ENCODE assay signal across 9 cellular contexts in genomic region chr6:160069050-160069454, GRCh38. TPM values are rescaled to one million over a fixed set of nuclear protein-coding genes. Genes with fewer than 3 reads are reported as not detected.
DNase-seq lines count a peak whose midpoint lies in the region; ATAC-seq, FAIRE-seq and TF ChIP-seq lines count a peak whose summit lies in the region.
"Had no signal": no experiment of that assay in that cellular context is flagged by ENCODE, and none has a peak within 500 bp of the region (broad histone marks: within the 10 kb centered on the region; RNA-seq: fewer than 3 reads in every experiment).

No MANE protein-coding gene starts in this region.

- no peaks in the 10 kb centered on the region for H3K27me3 ChIP-seq in OCI-LY3 (ENCODE audit: low read depth, low read length)
- H3K27me3 ChIP-seq in hepatocyte = no peaks in the 10 kb centered on the region

- TF ChIP-seq CTCF in OCI-LY3 (IDR thresholded peaks at IDR 0.05; ENCODE audit: low read depth, low read length) (no peak), hepatocyte (IDR thresholded peaks at IDR 0.05; ENCODE audit: poor library complexity) (no peak), kidney (IDR thresholded peaks at IDR 0.05; ENCODE audit: borderline replicate concordance, extremely low read depth, insufficient read depth) (no peak)

- WGBS in hepatocyte (ENCODE audit: low lambda C conversion rate, missing lambda C conversion rate) = 95% methylated on average over 9 of the region's 9 CpGs

- H3K4me1 Mint-ChIP-seq in stimulated activated effector memory CD8-positive, alpha-beta T cell treated with anti-CD3 and anti-CD28 coated beads, Interleukin-12 subunit alpha, Interleukin-12 subunit beta, amount 100 ng/mL, for 72 hours = peaks cover 55% of the 10 kb centered on the region

- H3K4me1 ChIP-seq in OCI-LY3 (ENCODE audit: low read length) (peaks cover 17% of the 10 kb centered on the region), hepatocyte (ENCODE audit: insufficient read depth) (no peaks in the 10 kb centered on the region), kidney (ENCODE audit: control insufficient read depth in 1 of 2, insufficient read depth in 1 of 2, low read depth in 1 of 2, low read length in 2 of 2) (no peaks in the 10 kb centered on the region)

- H4K20me1 ChIP-seq in OCI-LY3 (ENCODE audit: insufficient read depth, low read length) (peaks cover 24% of the 10 kb centered on the region), hepatocyte (ENCODE audit: insufficient read depth, poor library complexity, severe bottlenecking) (no peaks in the 10 kb centered on the region)

- H3K9ac ChIP-seq in OCI-LY3 (ENCODE audit: low read length) (no peak overlapping the region), kidney (ENCODE audit: low read length in 2 of 2) (no peak overlapping the region)

- intact Hi-C loops in kidney (cut with DNase I) = no loop called here

- H3K4me3 ChIP-seq in OCI-LY3 (ENCODE audit: low read length) (no peak overlapping the region; the same call in 1 of the 2 replicates), hepatocyte (no peak overlapping the region), kidney (ENCODE audit: low read length in 2 of 2) (no peak overlapping the region)
- H3K4me3 ChIP-seq: K562 had no signal

- H3K9me2 ChIP-seq in hepatocyte (replicated peaks; ENCODE audit: insufficient read depth) = no peaks in the 10 kb centered on the region

- no peaks in the 10 kb centered on the region for H3K9me3 ChIP-seq in OCI-LY3 (ENCODE audit: insufficient read depth, low read length)
- no peaks in the 10 kb centered on the region for H3K9me3 ChIP-seq in hepatocyte (ENCODE audit: low read depth)
- H3K9me3 ChIP-seq in kidney (ENCODE audit: control insufficient read depth in 1 of 2, low read length in 2 of 2) = no peaks in the 10 kb centered on the region

- peak; percentile 87 for ATAC-seq in HG02840 (IDR thresholded peaks at IDR 0.05; ENCODE audit: low FRiP score, unreplicated experiment)
- ATAC-seq in stimulated activated effector memory CD8-positive, alpha-beta T cell treated with anti-CD3 and anti-CD28 coated beads, Interleukin-12 subunit alpha, Interleukin-12 subunit beta, amount 100 ng/mL, for 72 hours = peak; percentile 61
- ATAC-seq: K562 had no signal

- peaks cover 100% of the 10 kb centered on the region for H3K36me3 Mint-ChIP-seq in stimulated activated effector memory CD8-positive, alpha-beta T cell treated with anti-CD3 and anti-CD28 coated beads, Interleukin-12 subunit alpha, Interleukin-12 subunit beta, amount 100 ng/mL, for 72 hours

- H2AFZ ChIP-seq in OCI-LY3 (ENCODE audit: low read depth, low read length) (no peak overlapping the region), hepatocyte (no peak overlapping the region)

- H3K4me2 ChIP-seq in OCI-LY3 (ENCODE audit: low read length) (peak overlapping the region; percentile 69), hepatocyte (no peak overlapping the region)

- H3K4me3 Mint-ChIP-seq in stimulated activated effector memory CD8-positive, alpha-beta T cell treated with anti-CD3 and anti-CD28 coated beads, Interleukin-12 subunit alpha, Interleukin-12 subunit beta, amount 100 ng/mL, for 72 hours = peak overlapping the region; percentile 16

- peak overlapping the region; percentile 70 for H3K27ac Mint-ChIP-seq in stimulated activated effector memory CD8-positive, alpha-beta T cell treated with anti-CD3 and anti-CD28 coated beads, Interleukin-12 subunit alpha, Interleukin-12 subunit beta, amount 100 ng/mL, for 72 hours

- H3K27ac ChIP-seq in OCI-LY3 (ENCODE audit: low read length) (no peak overlapping the region), hepatocyte (no peak overlapping the region), kidney (ENCODE audit: low read depth in 2 of 2, low read length in 2 of 2) (no peak overlapping the region)

- H3K79me2 ChIP-seq in OCI-LY3 (ENCODE audit: low read length) (no peaks in the 10 kb centered on the region), hepatocyte (no peaks in the 10 kb centered on the region)

- peak; percentile 7 to 13 for DNase-seq in activated CD4-positive, alpha-beta T cell treated with anti-CD3 and anti-CD28 coated beads, Interleukin-2, amount 50 U/mL, for 48 hours
- no peak for DNase-seq in activated CD4-positive, alpha-beta T cell treated with anti-CD3 and anti-CD28 coated beads for 48 hours
- DNase-seq in stimulated activated effector memory CD8-positive, alpha-beta T cell treated with anti-CD3 and anti-CD28 coated beads, Interleukin-12 subunit alpha, Interleukin-12 subunit beta, amount 100 ng/mL, for 72 hours (ENCODE audit: low spot score in 2 of 2) = no peak
- DNase-seq in A172 (ENCODE audit: low spot score) (no peak), hepatocyte (ENCODE audit: low spot score) (no peak), kidney (no peak)

- FAIRE-seq in kidney (lab: Jason Lieb, UNC) = no peak
- FAIRE-seq: K562 had no signal

- H3K9me3 Mint-ChIP-seq in stimulated activated effector memory CD8-positive, alpha-beta T cell treated with anti-CD3 and anti-CD28 coated beads, Interleukin-12 subunit alpha, Interleukin-12 subunit beta, amount 100 ng/mL, for 72 hours = no peaks in the 10 kb centered on the region

- H3K36me3 ChIP-seq in OCI-LY3 (replicated peaks; ENCODE audit: low read depth, low read length) (peaks cover 33% of the 10 kb centered on the region), hepatocyte (replicated peaks; ENCODE audit: insufficient read depth, low read depth) (peaks cover 7% of the 10 kb centered on the region), kidney (ENCODE audit: control insufficient read depth in 1 of 2, insufficient read depth in 2 of 2, low read length in 2 of 2) (peaks cover 62 to 71% of the 10 kb centered on the region in 2 donors)

RNA-seq across cellular contexts. Expression of gene SLC22A1, which starts 52.6 kb away (rescaled TPM):
- total RNA-seq in A172 (2014; rRNA removed; shearing (Covaris generic)) = 0.07 and 0.17 TPM in 2 replicates
- total RNA-seq in hepatocyte (6.1 and 6.7 TPM in 2 replicates), kidney (2.3 TPM)
- polyA plus RNA-seq in hepatocyte (10.2 and 12.9 TPM in 2 replicates), kidney (ENCODE audit: insufficient read depth, low read depth, low replicate concordance) (1.4 TPM)

Comparison
In these comparisons a context has a peak if more than half of its experiments do, and no peak if none do; other contexts are left out.
1. DNase-seq: peak in activated CD4-positive, alpha-beta T cell treated with anti-CD3 and anti-CD28 coated beads, Interleukin-2, amount 50 U/mL, for 48 hours (2 of 2); none in activated CD4-positive, alpha-beta T cell treated with anti-CD3 and anti-CD28 coated beads for 48 hours (single experiment), stimulated activated effector memory CD8-positive, alpha-beta T cell treated with anti-CD3 and anti-CD28 coated beads, Interleukin-12 subunit alpha, Interleukin-12 subunit beta, amount 100 ng/mL, for 72 hours (0 of 2), A172 (single experiment), hepatocyte (single experiment) and kidney (single experiment).